Comparison of ENCODE assay signal across 20 cellular contexts in the genomic region with DNA sequence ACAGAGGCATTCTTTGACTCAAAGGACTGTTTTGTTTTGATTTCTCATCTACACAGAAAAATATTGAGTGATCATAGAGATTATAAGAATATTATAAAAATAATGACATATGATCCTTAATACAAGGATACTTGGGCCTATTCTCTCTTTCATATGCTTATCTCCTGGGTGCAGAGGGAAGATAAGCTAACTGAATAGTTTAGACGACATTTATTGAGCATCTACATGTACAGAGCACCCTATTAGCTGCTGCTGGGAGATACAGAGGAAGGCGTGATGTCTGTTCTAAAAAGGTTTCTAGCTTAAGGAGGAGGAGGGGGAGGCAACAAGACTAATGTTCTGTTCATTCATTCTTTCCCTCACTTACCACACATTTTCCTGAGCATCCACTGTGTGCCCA.
"Had no signal": no experiment of that assay in that cellular context is flagged by ENCODE, and none has a peak within 500 bp of the region (broad histone marks: within the 10 kb centered on the region; RNA-seq: fewer than 3 reads in every experiment).

No MANE protein-coding gene starts in this region.

- H3K4me1 Mint-ChIP-seq: mesothelial cell of epicardium, naive B cell had no signal

- H3K4me3 Mint-ChIP-seq: mesothelial cell of epicardium; naive B cell; naive thymus-derived CD8-positive, alpha-beta T cell had no signal

- ATAC-seq: esophagus mucosa; gastrocnemius medialis; left cardiac atrium; left lung; left ventricle myocardium superior; lower lobe of right lung; mucosa of descending colon; naive thymus-derived CD8-positive, alpha-beta T cell had no signal

- H3K27ac Mint-ChIP-seq: mesothelial cell of epicardium; naive B cell; naive thymus-derived CD8-positive, alpha-beta T cell had no signal

- DNase-seq: dermis blood vessel endothelial cell; dorsolateral prefrontal cortex; effector CD4-positive, alpha-beta T cell; effector memory CD4-positive, alpha-beta T cell; esophagus squamous epithelium; foreskin fibroblast; foreskin melanocyte; gastrocnemius medialis; glutamatergic neuron; heart right ventricle; hippocampal formation; left cardiac atrium; left lung; left ventricle myocardium superior; lower lobe of right lung; mucosa of descending colon; naive B cell; naive thymus-derived CD8-positive, alpha-beta T cell had no signal

- H3K27me3 Mint-ChIP-seq: naive B cell; naive thymus-derived CD8-positive, alpha-beta T cell had no signal
